Comparison of ENCODE assay signal across 13 cellular contexts in the genomic region with DNA sequence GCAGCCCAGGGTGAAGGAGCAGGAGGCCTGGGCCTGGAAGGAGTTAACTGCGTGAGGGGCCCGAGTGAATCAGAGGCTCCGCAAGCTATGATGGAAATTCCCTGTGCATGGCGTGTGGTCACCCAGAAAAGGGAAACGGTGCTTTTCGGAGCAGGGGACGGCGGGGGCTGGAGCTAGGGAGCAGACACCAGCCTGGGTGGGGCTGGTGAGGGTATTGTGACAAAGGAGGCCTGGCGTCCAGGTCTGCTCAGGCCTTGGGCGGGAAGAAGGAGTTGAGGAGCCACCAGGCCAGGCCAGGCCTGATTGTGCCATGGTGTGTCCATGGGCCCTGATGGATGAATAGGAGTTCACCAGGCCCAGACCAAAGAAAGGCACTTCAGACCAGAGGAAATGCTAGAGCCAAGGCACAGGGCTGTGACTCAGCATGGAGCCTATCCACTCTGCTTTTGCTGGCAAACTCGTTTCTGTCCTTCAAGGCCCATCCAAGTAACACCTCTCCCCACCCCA. TPM values are rescaled to one million over a fixed set of nuclear protein-coding genes. Genes with fewer than 3 reads are reported as not detected.
DNase-seq lines count a peak whose midpoint lies in the region; ATAC-seq and FAIRE-seq lines count a peak whose summit lies in the region.
"Had no signal": no experiment of that assay in that cellular context is flagged by ENCODE, and none has a peak within 500 bp of the region (broad histone marks: within the 10 kb centered on the region; RNA-seq: fewer than 3 reads in every experiment).

No MANE protein-coding gene starts in this region.

- peak overlapping the region; percentile 91 for H3K27ac Mint-ChIP-seq in central memory CD8-positive, alpha-beta T cell (ENCODE audit: low read depth)
- H3K27ac Mint-ChIP-seq in memory B cell = no peak overlapping the region

- no peaks in the 10 kb centered on the region for H3K9me3 ChIP-seq in BLaER1
- H3K9me3 ChIP-seq in small intestine (ENCODE audit: control insufficient read depth, low read depth) = no peaks in the 10 kb centered on the region
- H3K9me3 ChIP-seq: tibial artery had no signal

- no peaks in the 10 kb centered on the region for H3K36me3 ChIP-seq in BLaER1
- no peaks in the 10 kb centered on the region for H3K36me3 ChIP-seq in small intestine (ENCODE audit: control insufficient read depth in 2 of 2, insufficient read depth in 2 of 2, low read length in 2 of 2)
- H3K36me3 ChIP-seq: tibial artery had no signal

- H3K4me3 Mint-ChIP-seq in central memory CD8-positive, alpha-beta T cell = no peak overlapping the region
- no peak overlapping the region for H3K4me3 Mint-ChIP-seq in memory B cell
- H3K4me3 Mint-ChIP-seq: activated CD4-positive, alpha-beta T cell treated with anti-CD3 and anti-CD28 coated beads, Interleukin-2, amount 10 ng/mL, durations not matched to agents 24 days and 14 days had no signal

- H3K4me1 Mint-ChIP-seq in central memory CD8-positive, alpha-beta T cell = peaks cover 38% of the 10 kb centered on the region
- H3K4me1 Mint-ChIP-seq in memory B cell = peaks cover 32% of the 10 kb centered on the region

- no peak for ATAC-seq in central memory CD8-positive, alpha-beta T cell (replicated peaks; ENCODE audit: extremely low read depth, poor library complexity, severe bottlenecking)
- peak; percentile 76 for ATAC-seq in memory B cell (ENCODE audit: low read depth)

- H3K27ac ChIP-seq in BLaER1 (peak overlapping the region; percentile 100), small intestine (ENCODE audit: low read depth in 1 of 2, low read length in 1 of 2) (peak overlapping the region in 1 of 2 donors; percentile 65)
- H3K27ac ChIP-seq: tibial artery had no signal

- no peaks in the 10 kb centered on the region for H3K27me3 Mint-ChIP-seq in central memory CD8-positive, alpha-beta T cell
- no peaks in the 10 kb centered on the region for H3K27me3 Mint-ChIP-seq in memory B cell
- H3K27me3 Mint-ChIP-seq: activated CD4-positive, alpha-beta T cell treated with anti-CD3 and anti-CD28 coated beads, Interleukin-2, amount 10 ng/mL, durations not matched to agents 24 days and 14 days had no signal

- H3K4me1 ChIP-seq in BLaER1 = peaks cover 77% of the 10 kb centered on the region
- H3K4me1 ChIP-seq in small intestine (ENCODE audit: control insufficient read depth in 2 of 2, insufficient read depth in 1 of 2, low read depth in 1 of 2, low read length in 1 of 2) = no peaks in the 10 kb centered on the region
- H3K4me1 ChIP-seq: tibial artery had no signal

- peak overlapping the region; percentile 91 for H3K4me2 ChIP-seq in BLaER1

- peak overlapping the region; percentile 94; the same call in 1 of the 2 replicates for H3K9ac ChIP-seq in BLaER1

- no peaks in the 10 kb centered on the region for H4K20me1 ChIP-seq in BLaER1

- DNase-seq in KBM-7 = peak; percentile 29
- DNase-seq in central memory CD8-positive, alpha-beta T cell (ENCODE audit: low spot score in 2 of 2) = no peak
- DNase-seq in memory B cell (ENCODE audit: low spot score in 2 of 2) = no peak
- no peak for DNase-seq in HCEC 1CT
- DNase-seq in mesenteric fat pad (ENCODE audit: low spot score) = no peak
- DNase-seq in central memory CD4-positive, alpha-beta T cell = no peak
- no peak for DNase-seq in small intestine
- DNase-seq: activated CD4-positive, alpha-beta T cell treated with anti-CD3 and anti-CD28 coated beads, Interleukin-2, amount 10 ng/mL, durations not matched to agents 24 days and 14 days; RPMI8226; stimulated activated CD4-positive, alpha-beta T cell treated with anti-CD3 and anti-CD28 coated beads, Interleukin-4, amount 100 ng/mL, for 4 hours had no signal

- no peaks in the 10 kb centered on the region for H3K27me3 ChIP-seq in BLaER1
- H3K27me3 ChIP-seq in small intestine (ENCODE audit: control insufficient read depth in 2 of 2, insufficient read depth in 2 of 2, low read length in 2 of 2) = no peaks in the 10 kb centered on the region
- H3K27me3 ChIP-seq: tibial artery had no signal

- no peak overlapping the region for H3K4me3 ChIP-seq in BLaER1
- no peak overlapping the region for H3K4me3 ChIP-seq in small intestine (ENCODE audit: low read depth in 1 of 2, low read length in 2 of 2)
- H3K4me3 ChIP-seq: tibial artery had no signal

- in situ Hi-C loops in KBM-7 (cut with MboI; ENCODE audit: low pct_unique_long_range_greater_than_20kb, low sequenced_read_pairs) = loop anchor here (10.0 kb wide), 1 partner anchor 56 kb away; no protein-coding TSS in a partner anchor

- 86 to 92% (median 86%) methylated on average over 11 of the region's 11 CpGs for WGBS in small intestine, 3 donors

- no peaks in the 10 kb centered on the region for H3K9me3 Mint-ChIP-seq in central memory CD8-positive, alpha-beta T cell
- H3K9me3 Mint-ChIP-seq in memory B cell = no peaks in the 10 kb centered on the region
- H3K9me3 Mint-ChIP-seq: activated CD4-positive, alpha-beta T cell treated with anti-CD3 and anti-CD28 coated beads, Interleukin-2, amount 10 ng/mL, durations not matched to agents 24 days and 14 days had no signal

- H3K36me3 Mint-ChIP-seq in central memory CD8-positive, alpha-beta T cell (ENCODE audit: insufficient read depth) = no peaks in the 10 kb centered on the region
- H3K36me3 Mint-ChIP-seq in memory B cell = no peaks in the 10 kb centered on the region

- FAIRE-seq in small intestine (lab: Jason Lieb, UNC) = no peak
- FAIRE-seq: endometrium had no signal

RNA-seq across cellular contexts. Expression of a gene that starts 12.8 kb away (rescaled TPM):
- 74.7 TPM for total RNA-seq in mesenteric fat pad
- polyA plus RNA-seq in small intestine = 10 to 100 TPM in 2 of 3 donors, 1 to 10 TPM in 1; 3.4 to 25.4 (median 13.6) TPM
- total RNA-seq: activated CD4-positive, alpha-beta T cell treated with anti-CD3 and anti-CD28 coated beads, Interleukin-2, amount 10 ng/mL, durations not matched to agents 24 days and 14 days had no signal

RNA-seq across cellular contexts. Expression of a gene that starts 17.3 kb away (rescaled TPM):
- 49.7 TPM for total RNA-seq in mesenteric fat pad
- polyA plus RNA-seq in small intestine = 10 to 100 TPM in 1 of 3 donors, 1 to 10 TPM in 2; 7.8 to 30.9 (median 10.0) TPM

RNA-seq across cellular contexts. Expression of a gene that starts 35.1 kb away (rescaled TPM):
- total RNA-seq in mesenteric fat pad = 116 TPM
- polyA plus RNA-seq in small intestine = 100 to 1,000 TPM; 103 to 156 (median 104) TPM

RNA-seq across cellular contexts. Expression of a gene that starts 38.6 kb away (rescaled TPM):
- 0.48 TPM for total RNA-seq in mesenteric fat pad
- 1 to 10 TPM in 1 of 3 donors, under 1 TPM in 1, not detected in 1; 0.04 to 5.4 TPM for polyA plus RNA-seq in small intestine
- total RNA-seq: activated CD4-positive, alpha-beta T cell treated with anti-CD3 and anti-CD28 coated beads, Interleukin-2, amount 10 ng/mL, durations not matched to agents 24 days and 14 days had no signal

RNA-seq across cellular contexts. Expression of a gene that starts 57.8 kb away (rescaled TPM):
- total RNA-seq in mesenteric fat pad = 0.55 TPM
- polyA plus RNA-seq in small intestine = under 1 TPM; 0.36 to 0.89 (median 0.81) TPM
